In the genomic region with DNA sequence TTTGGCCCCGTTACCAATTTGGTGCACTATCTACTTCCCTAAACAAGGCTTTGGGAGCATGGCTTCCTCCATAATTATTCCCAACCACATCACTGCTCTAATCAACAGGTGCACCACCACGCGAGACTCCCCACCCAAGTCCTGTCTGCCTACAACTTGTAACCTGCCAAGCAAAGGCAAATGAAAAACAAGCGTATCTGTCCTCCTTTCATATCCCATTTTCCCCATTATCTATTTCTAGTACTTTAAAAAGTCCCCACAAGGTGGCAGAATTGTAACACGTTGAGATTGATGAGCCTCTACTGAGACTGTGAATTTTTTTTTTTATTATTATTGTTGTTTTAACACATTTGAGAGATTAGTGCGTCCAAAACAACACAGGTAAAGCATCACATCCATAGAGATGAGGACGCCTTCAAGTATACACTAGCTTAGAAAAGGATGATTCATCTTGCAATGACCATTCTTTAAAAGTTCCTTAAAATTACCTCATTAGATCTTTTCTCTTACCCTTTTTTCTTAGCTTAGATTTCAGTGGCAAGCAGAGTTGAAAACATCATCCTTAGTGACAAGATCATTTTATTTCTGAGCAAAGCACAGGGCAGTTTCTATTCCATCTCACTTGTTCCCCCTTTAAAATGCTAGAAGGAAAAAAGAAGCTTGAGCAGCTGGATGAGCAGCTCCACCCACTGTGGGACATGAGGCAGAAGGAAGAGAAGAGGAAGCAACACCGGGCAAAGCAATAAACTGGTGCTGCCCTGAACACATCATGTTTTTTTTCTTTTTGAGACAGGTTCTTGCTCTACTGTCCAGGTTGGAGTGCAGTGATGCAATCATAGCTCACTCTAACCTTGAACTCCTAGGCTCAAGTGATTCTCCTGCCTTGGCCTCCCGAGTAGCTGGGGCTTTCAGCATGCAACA, we compare ENCODE assay signal across 1 cellular context.
TF ChIP-seq lines count a peak whose summit lies in the region.

No MANE protein-coding gene starts in this region.

TF ChIP-seq in GM23338, 12 proteins besides CTCF, POLR2A, EP300 and RAD21 (continued from another document):
- TF ChIP-seq, protein P1, sequence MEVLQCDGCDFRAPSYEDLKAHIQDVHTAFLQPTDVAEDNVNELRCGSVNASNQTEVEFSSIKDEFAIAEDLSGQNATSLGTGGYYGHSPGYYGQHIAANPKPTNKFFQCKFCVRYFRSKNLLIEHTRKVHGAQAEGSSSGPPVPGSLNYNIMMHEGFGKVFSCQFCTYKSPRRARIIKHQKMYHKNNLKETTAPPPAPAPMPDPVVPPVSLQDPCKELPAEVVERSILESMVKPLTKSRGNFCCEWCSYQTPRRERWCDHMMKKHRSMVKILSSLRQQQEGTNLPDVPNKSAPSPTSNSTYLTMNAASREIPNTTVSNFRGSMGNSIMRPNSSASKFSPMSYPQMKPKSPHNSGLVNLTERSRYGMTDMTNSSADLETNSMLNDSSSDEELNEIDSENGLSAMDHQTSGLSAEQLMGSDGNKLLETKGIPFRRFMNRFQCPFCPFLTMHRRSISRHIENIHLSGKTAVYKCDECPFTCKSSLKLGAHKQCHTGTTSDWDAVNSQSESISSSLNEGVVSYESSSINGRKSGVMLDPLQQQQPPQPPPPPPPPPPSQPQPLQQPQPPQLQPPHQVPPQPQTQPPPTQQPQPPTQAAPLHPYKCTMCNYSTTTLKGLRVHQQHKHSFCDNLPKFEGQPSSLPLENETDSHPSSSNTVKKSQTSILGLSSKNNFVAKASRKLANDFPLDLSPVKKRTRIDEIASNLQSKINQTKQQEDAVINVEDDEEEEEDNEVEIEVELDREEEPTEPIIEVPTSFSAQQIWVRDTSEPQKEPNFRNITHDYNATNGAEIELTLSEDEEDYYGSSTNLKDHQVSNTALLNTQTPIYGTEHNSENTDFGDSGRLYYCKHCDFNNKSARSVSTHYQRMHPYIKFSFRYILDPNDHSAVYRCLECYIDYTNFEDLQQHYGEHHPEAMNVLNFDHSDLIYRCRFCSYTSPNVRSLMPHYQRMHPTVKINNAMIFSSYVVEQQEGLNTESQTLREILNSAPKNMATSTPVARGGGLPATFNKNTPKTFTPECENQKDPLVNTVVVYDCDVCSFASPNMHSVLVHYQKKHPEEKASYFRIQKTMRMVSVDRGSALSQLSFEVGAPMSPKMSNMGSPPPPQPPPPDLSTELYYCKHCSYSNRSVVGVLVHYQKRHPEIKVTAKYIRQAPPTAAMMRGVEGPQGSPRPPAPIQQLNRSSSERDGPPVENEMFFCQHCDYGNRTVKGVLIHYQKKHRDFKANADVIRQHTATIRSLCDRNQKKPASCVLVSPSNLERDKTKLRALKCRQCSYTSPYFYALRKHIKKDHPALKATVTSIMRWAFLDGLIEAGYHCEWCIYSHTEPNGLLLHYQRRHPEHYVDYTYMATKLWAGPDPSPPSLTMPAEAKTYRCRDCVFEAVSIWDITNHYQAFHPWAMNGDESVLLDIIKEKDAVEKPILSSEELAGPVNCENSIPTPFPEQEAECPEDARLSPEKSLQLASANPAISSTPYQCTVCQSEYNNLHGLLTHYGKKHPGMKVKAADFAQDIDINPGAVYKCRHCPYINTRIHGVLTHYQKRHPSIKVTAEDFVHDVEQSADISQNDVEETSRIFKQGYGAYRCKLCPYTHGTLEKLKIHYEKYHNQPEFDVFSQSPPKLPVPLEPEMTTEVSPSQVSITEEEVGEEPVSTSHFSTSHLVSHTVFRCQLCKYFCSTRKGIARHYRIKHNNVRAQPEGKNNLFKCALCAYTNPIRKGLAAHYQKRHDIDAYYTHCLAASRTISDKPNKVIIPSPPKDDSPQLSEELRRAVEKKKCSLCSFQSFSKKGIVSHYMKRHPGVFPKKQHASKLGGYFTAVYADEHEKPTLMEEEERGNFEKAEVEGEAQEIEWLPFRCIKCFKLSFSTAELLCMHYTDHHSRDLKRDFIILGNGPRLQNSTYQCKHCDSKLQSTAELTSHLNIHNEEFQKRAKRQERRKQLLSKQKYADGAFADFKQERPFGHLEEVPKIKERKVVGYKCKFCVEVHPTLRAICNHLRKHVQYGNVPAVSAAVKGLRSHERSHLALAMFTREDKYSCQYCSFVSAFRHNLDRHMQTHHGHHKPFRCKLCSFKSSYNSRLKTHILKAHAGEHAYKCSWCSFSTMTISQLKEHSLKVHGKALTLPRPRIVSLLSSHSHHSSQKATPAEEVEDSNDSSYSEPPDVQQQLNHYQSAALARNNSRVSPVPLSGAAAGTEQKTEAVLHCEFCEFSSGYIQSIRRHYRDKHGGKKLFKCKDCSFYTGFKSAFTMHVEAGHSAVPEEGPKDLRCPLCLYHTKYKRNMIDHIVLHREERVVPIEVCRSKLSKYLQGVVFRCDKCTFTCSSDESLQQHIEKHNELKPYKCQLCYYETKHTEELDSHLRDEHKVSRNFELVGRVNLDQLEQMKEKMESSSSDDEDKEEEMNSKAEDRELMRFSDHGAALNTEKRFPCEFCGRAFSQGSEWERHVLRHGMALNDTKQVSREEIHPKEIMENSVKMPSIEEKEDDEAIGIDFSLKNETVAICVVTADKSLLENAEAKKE (CRISPR knock-in tag; IDR thresholded peaks at IDR 0.05) = no peak
- TF ChIP-seq CREB1 (CRISPR knock-in tag; IDR thresholded peaks at IDR 0.05; ENCODE audit: low read depth) (no peak), EZH2 (IDR thresholded peaks at IDR 0.05; ENCODE audit: low read depth, unreplicated experiment) (no peak), ZNF331 (CRISPR knock-in tag; IDR thresholded peaks at IDR 0.05; ENCODE audit: low read depth) (no peak), NANOG (IDR thresholded peaks at IDR 0.05; ENCODE audit: borderline replicate concordance) (no peak), EZH2phosphoT487 (IDR thresholded peaks at IDR 0.05; ENCODE audit: unreplicated experiment) (no peak), STAT1 (IDR thresholded peaks at IDR 0.05; ENCODE audit: unreplicated experiment) (no peak)
- TF ChIP-seq, protein P2, sequence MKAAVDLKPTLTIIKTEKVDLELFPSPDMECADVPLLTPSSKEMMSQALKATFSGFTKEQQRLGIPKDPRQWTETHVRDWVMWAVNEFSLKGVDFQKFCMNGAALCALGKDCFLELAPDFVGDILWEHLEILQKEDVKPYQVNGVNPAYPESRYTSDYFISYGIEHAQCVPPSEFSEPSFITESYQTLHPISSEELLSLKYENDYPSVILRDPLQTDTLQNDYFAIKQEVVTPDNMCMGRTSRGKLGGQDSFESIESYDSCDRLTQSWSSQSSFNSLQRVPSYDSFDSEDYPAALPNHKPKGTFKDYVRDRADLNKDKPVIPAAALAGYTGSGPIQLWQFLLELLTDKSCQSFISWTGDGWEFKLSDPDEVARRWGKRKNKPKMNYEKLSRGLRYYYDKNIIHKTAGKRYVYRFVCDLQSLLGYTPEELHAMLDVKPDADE (IDR thresholded peaks at IDR 0.05) = no peak
